Comparison of ENCODE assay signal across 9 cellular contexts in genomic region chr14:68782091-68782981, GRCh38. TPM values are rescaled to one million over a fixed set of nuclear protein-coding genes. Genes with fewer than 3 reads are reported as not detected.
DNase-seq lines count a peak whose midpoint lies in the region; ATAC-seq and TF ChIP-seq lines count a peak whose summit lies in the region.
"Had no signal": no experiment of that assay in that cellular context is flagged by ENCODE, and none has a peak within 500 bp of the region (broad histone marks: within the 10 kb centered on the region; RNA-seq: fewer than 3 reads in every experiment).

No MANE protein-coding gene starts in this region.

- WGBS in mammary epithelial cell (ENCODE audit: low coverage, missing lambda C conversion rate), result 98% methylated on average over 9 of the region's 10 CpGs

- H4K20me1 ChIP-seq in mammary epithelial cell (ENCODE audit: insufficient read depth, low read length), result no peaks in the 10 kb centered on the region

- no peak for TF ChIP-seq POLR2A in breast epithelium (IDR thresholded peaks at IDR 0.05)

- H3K27me3 ChIP-seq in breast epithelium, result no peaks in the 10 kb centered on the region
- H3K27me3 ChIP-seq in mammary epithelial cell (ENCODE audit: insufficient read depth, low read length), result no peaks in the 10 kb centered on the region
- H3K27me3 ChIP-seq in mucosa of rectum (ENCODE audit: control insufficient read depth in 2 of 2, insufficient read depth in 2 of 2, low read length in 2 of 2), result no peaks in the 10 kb centered on the region
- H3K27me3 ChIP-seq in upper lobe of right lung, result no peaks in the 10 kb centered on the region

- no peak overlapping the region for H3K4me2 ChIP-seq in mammary epithelial cell (ENCODE audit: insufficient read depth, low read depth, low read length)

- H3K9me3 Mint-ChIP-seq in activated naive CD4-positive, alpha-beta T cell treated with anti-CD3 and anti-CD28 coated beads, Interleukin-2, amount 10 ng/mL, durations not matched to agents 7 days and 5 days, result no peaks in the 10 kb centered on the region

- no TSS peak for BruUV-seq in mammary epithelial cell (replicated peaks; lab: Mats Ljungman, UMichigan)

- H3K27ac ChIP-seq in breast epithelium (peak overlapping the region; percentile 15 to 73), mammary epithelial cell (ENCODE audit: insufficient read depth, low read depth, low read length) (no peak overlapping the region), mucosa of rectum (ENCODE audit: low read depth in 2 of 2, low read length in 2 of 2) (peak overlapping the region; percentile 22 to 88), upper lobe of right lung (peak overlapping the region; percentile 75)

- no peaks in the 10 kb centered on the region for H3K27me3 Mint-ChIP-seq in activated naive CD4-positive, alpha-beta T cell treated with anti-CD3 and anti-CD28 coated beads, Interleukin-2, amount 10 ng/mL, durations not matched to agents 7 days and 5 days

- H3K4me1 Mint-ChIP-seq in activated naive CD4-positive, alpha-beta T cell treated with anti-CD3 and anti-CD28 coated beads, Interleukin-2, amount 10 ng/mL, durations not matched to agents 7 days and 5 days, result peaks cover 93% of the 10 kb centered on the region

- in situ Hi-C loops in mammary epithelial cell (cut with MboI; ENCODE audit: low sequenced_read_pairs in 2 of 2), result loop anchor here in 1 of 2 donors (10.0 to 25.0 kb wide), 2 partner anchors 245 to 528 kb away; no protein-coding TSS in a partner anchor

- no peak for TF ChIP-seq CTCF in breast epithelium (IDR thresholded peaks at IDR 0.05)
- no peak for TF ChIP-seq CTCF in mammary epithelial cell (conservative IDR thresholded peaks at IDR 0.05 in 1 of 2, IDR thresholded peaks at IDR 0.05 in 1 of 2; ENCODE audit: extremely low read depth in 1 of 2, insufficient read depth in 1 of 2, low read depth in 1 of 2, low read length in 2 of 2)
- TF ChIP-seq CTCF in upper lobe of right lung (IDR thresholded peaks at IDR 0.05), result no peak

- no peaks in the 10 kb centered on the region for H3K9me3 ChIP-seq in breast epithelium
- no peaks in the 10 kb centered on the region for H3K9me3 ChIP-seq in mammary epithelial cell (replicated peaks; ENCODE audit: insufficient read depth, low read length)
- no peaks in the 10 kb centered on the region for H3K9me3 ChIP-seq in mucosa of rectum (ENCODE audit: control insufficient read depth in 2 of 2, low read length in 2 of 2)
- no peaks in the 10 kb centered on the region for H3K9me3 ChIP-seq in upper lobe of right lung

- H3K9ac ChIP-seq in mammary epithelial cell (ENCODE audit: insufficient read depth, low read length) (no peak overlapping the region), mucosa of rectum (ENCODE audit: low read depth in 1 of 2, low read length in 2 of 2) (no peak overlapping the region)

- no peaks in the 10 kb centered on the region for H3K79me2 ChIP-seq in mammary epithelial cell (ENCODE audit: insufficient read depth, low read length)

- DNase-seq in breast epithelium (ENCODE audit: low spot score in 2 of 2), result peak in 1 of 2 donors; percentile 15
- DNase-seq in mammary epithelial cell, result no peak
- peak; percentile 82 for DNase-seq in activated naive CD4-positive, alpha-beta T cell treated with anti-CD3 and anti-CD28 coated beads, Interleukin-2, amount 10 ng/mL, durations not matched to agents 7 days and 5 days
- no peak for DNase-seq in upper lobe of right lung
- no peak for DNase-seq in retina

- H3K36me3 Mint-ChIP-seq in activated naive CD4-positive, alpha-beta T cell treated with anti-CD3 and anti-CD28 coated beads, Interleukin-2, amount 10 ng/mL, durations not matched to agents 7 days and 5 days, result peaks cover 18% of the 10 kb centered on the region

- peak overlapping the region; percentile 77 for H3K4me3 Mint-ChIP-seq in activated naive CD4-positive, alpha-beta T cell treated with anti-CD3 and anti-CD28 coated beads, Interleukin-2, amount 10 ng/mL, durations not matched to agents 7 days and 5 days

- H3K36me3 ChIP-seq in breast epithelium, result no peaks in the 10 kb centered on the region
- peaks cover under 1% of the 10 kb centered on the region for H3K36me3 ChIP-seq in mammary epithelial cell (ENCODE audit: insufficient read depth, low read length)
- H3K36me3 ChIP-seq in mucosa of rectum (ENCODE audit: control insufficient read depth in 2 of 2, insufficient read depth in 2 of 2, low read length in 2 of 2), result peaks cover 3 to 4% of the 10 kb centered on the region in 2 donors
- peaks cover 4% of the 10 kb centered on the region for H3K36me3 ChIP-seq in upper lobe of right lung

- ATAC-seq in upper lobe of right lung (no peak), GM18907 (IDR thresholded peaks at IDR 0.05; ENCODE audit: unreplicated experiment) (no peak), HG03469 (IDR thresholded peaks at IDR 0.05; ENCODE audit: unreplicated experiment) (no peak)
- ATAC-seq: GM12878 had no signal

- H2AFZ ChIP-seq in mammary epithelial cell (ENCODE audit: low read depth, low read length), result no peak overlapping the region

- CTCF ChIA-PET in mammary epithelial cell (lab: Charles Lee; ENCODE audit: low non-redundant PET), result no interaction called here
- CTCF ChIA-PET in activated naive CD4-positive, alpha-beta T cell treated with anti-CD3 and anti-CD28 coated beads, Interleukin-2, amount 10 ng/mL, durations not matched to agents 7 days and 5 days (lab: Charles Lee), result interaction anchor here (0.7 to 1.5 kb wide), 8 partner anchors 9 to 533 kb away, joined by 3 to 7 read pairs (median 4); no protein-coding TSS in a partner anchor

- dilution Hi-C loops in mammary epithelial cell (cut with HindIII; ENCODE audit: low sequenced_read_pairs), result no loop called here

- H3K4me3 ChIP-seq in breast epithelium (no peak overlapping the region), mammary epithelial cell (replicated peaks in 1 of 3; ENCODE audit: insufficient read depth in 1 of 3, low read depth in 2 of 3, low read length in 3 of 3) (no peak overlapping the region), mucosa of rectum (ENCODE audit: low read length in 2 of 2) (no peak overlapping the region), upper lobe of right lung (no peak overlapping the region)
- H3K4me3 ChIP-seq: GM12878 had no signal

- peak overlapping the region; percentile 99 for H3K27ac Mint-ChIP-seq in activated naive CD4-positive, alpha-beta T cell treated with anti-CD3 and anti-CD28 coated beads, Interleukin-2, amount 10 ng/mL, durations not matched to agents 7 days and 5 days

- H3K4me1 ChIP-seq in breast epithelium, result peaks cover 3 to 4% of the 10 kb centered on the region in 2 donors
- peaks cover 46% of the 10 kb centered on the region for H3K4me1 ChIP-seq in mammary epithelial cell (ENCODE audit: insufficient read depth, low read length)
- H3K4me1 ChIP-seq in mucosa of rectum (ENCODE audit: control insufficient read depth in 2 of 2, insufficient read depth in 2 of 2, low read length in 2 of 2), result peaks cover 58 to 69% of the 10 kb centered on the region in 2 donors
- H3K4me1 ChIP-seq in upper lobe of right lung, result peaks cover 56% of the 10 kb centered on the region

- intact Hi-C loops in breast epithelium (cut with DNase I; ENCODE audit: low total_unique reads) (no loop called here), mammary epithelial cell (cut with micrococcal nuclease) (no loop called here), upper lobe of right lung (cut with DNase I) (loop anchor here (10.0 kb wide), 1 partner anchor 538 kb away; no protein-coding TSS in a partner anchor)

RNA-seq across cellular contexts. Expression of gene ZFP36L1, which starts 10.5 kb away (rescaled TPM):
- total RNA-seq in breast epithelium (100 to 1,000 TPM; 198 to 737 (median 492) TPM), mammary epithelial cell (100 to 1,000 TPM; 169 to 373 TPM), upper lobe of right lung (187 TPM)
- 140 TPM for polyA plus RNA-seq in mammary epithelial cell
- 99.0 TPM for polyA minus RNA-seq in mammary epithelial cell
